In the genomic region with DNA sequence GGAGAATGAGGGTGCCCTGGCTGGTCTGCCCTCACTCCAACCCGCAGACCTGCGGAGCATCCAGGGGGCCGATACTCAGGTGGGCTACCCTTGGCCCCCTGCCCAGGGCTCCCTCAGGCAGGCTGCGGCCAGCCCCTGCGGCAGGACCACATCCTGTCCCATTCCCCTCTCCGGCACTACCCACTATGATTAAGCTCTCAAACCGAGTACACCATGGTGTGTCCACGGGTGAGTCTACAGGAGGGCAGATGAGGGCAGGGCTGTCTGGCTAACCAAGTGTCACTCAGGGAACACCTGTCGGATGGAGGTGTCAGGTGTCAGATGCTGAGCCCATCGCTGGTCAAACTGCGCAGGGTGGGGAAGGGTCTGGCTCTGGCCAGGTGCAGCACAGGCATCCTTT, we compare ENCODE assay signal across 23 cellular contexts. TPM values are rescaled to one million over a fixed set of nuclear protein-coding genes. Genes with fewer than 3 reads are reported as not detected.
A peak's percentile ranks its signal among the peaks of the same experiment; 100 is the strongest.
DNase-seq lines count a peak whose midpoint lies in the region; ATAC-seq, FAIRE-seq and TF ChIP-seq lines count a peak whose summit lies in the region.
"Had no signal": no experiment of that assay in that cellular context is flagged by ENCODE, and none has a peak within 500 bp of the region (broad histone marks: within the 10 kb centered on the region; RNA-seq: fewer than 3 reads in every experiment).

No MANE protein-coding gene starts in this region.

- TF ChIP-seq CTCF in prostate gland (IDR thresholded peaks at IDR 0.05): no peak
- no peak for TF ChIP-seq CTCF in kidney (IDR thresholded peaks at IDR 0.05; ENCODE audit: borderline replicate concordance, extremely low read depth, insufficient read depth)
- TF ChIP-seq CTCF in Peyer's patch (IDR thresholded peaks at IDR 0.05): no peak

- DNase-seq in activated CD4-positive, alpha-beta memory T cell treated with anti-CD3 and anti-CD28 coated beads for 36 hours: no peak
- DNase-seq in activated CD4-positive, alpha-beta memory T cell treated with anti-CD3 and anti-CD28 coated beads, Interleukin-2, amount 10 ng/mL, durations not matched to agents 7 days and 5 days: no peak
- peak; percentile 51 for DNase-seq in NCI-H146 treated with DMSO at 0.1 percent for 48 hours (lab: John Stamatoyannopoulos, UW; ENCODE audit: unreplicated experiment)
- DNase-seq in activated naive CD8-positive, alpha-beta T cell treated with anti-CD3 and anti-CD28 coated beads, Interleukin-2, amount 50 U/mL, for 24 hours: no peak
- DNase-seq in prostate gland (ENCODE audit: low spot score): no peak
- no peak for DNase-seq in kidney
- no peak for DNase-seq in Peyer's patch
- no peak for DNase-seq in dermis blood vessel endothelial cell
- DNase-seq: activated CD4-positive, CD25-positive, alpha-beta regulatory T cell; activated T-cell treated with anti-CD3 and anti-CD28 coated beads, Interleukin-2, amount 50 U/mL, for 72 hours; colonic mucosa; endodermal cell; glutamatergic neuron; GOT3; NCI-H1048; NCI-H2171; NCI-H526 treated with DMSO at 0.1 percent for 48 hours; stimulated activated CD4-positive, alpha-beta T cell treated with anti-CD3 and anti-CD28 coated beads, Interleukin-4, amount 100 ng/mL, for 4 hours; transverse colon had no signal

- H3K4me1 ChIP-seq in prostate gland (replicated peaks): peaks cover 43% of the 10 kb centered on the region
- peaks cover 0 to 4% of the 10 kb centered on the region in 2 donors for H3K4me1 ChIP-seq in kidney (ENCODE audit: control insufficient read depth in 1 of 2, insufficient read depth in 1 of 2, low read depth in 1 of 2, low read length in 2 of 2)
- H3K4me1 ChIP-seq in Peyer's patch: peaks cover 0 to 18% (median 2%) of the 10 kb centered on the region in 4 donors
- H3K4me1 ChIP-seq: colonic mucosa had no signal

- no peak overlapping the region for H3K4me3 ChIP-seq in prostate gland
- no peak overlapping the region for H3K4me3 ChIP-seq in kidney (ENCODE audit: low read length in 2 of 2)
- H3K4me3 ChIP-seq in Peyer's patch: no peak overlapping the region
- H3K4me3 ChIP-seq: colonic mucosa, right atrium auricular region, transverse colon had no signal

- CTCF ChIA-PET in activated CD4-positive, alpha-beta memory T cell treated with anti-CD3 and anti-CD28 coated beads for 36 hours (lab: Charles Lee): no interaction called here
- CTCF ChIA-PET in activated CD4-positive, alpha-beta memory T cell treated with anti-CD3 and anti-CD28 coated beads, Interleukin-2, amount 10 ng/mL, durations not matched to agents 7 days and 5 days (lab: Charles Lee): interaction anchor here (1.4 kb wide), 1 partner anchor 15 kb away, joined by 4 read pairs; no protein-coding TSS in a partner anchor

- no peak for FAIRE-seq in kidney (lab: Jason Lieb, UNC)
- FAIRE-seq: G401.6, GM18507 had no signal

- WGBS in prostate gland: 63% methylated on average over 11 of the region's 11 CpGs

- H3K4me1 Mint-ChIP-seq in activated CD4-positive, alpha-beta memory T cell treated with anti-CD3 and anti-CD28 coated beads for 36 hours (ENCODE audit: low read depth): peaks cover 26% of the 10 kb centered on the region
- peaks cover 20% of the 10 kb centered on the region for H3K4me1 Mint-ChIP-seq in activated CD4-positive, alpha-beta memory T cell treated with anti-CD3 and anti-CD28 coated beads, Interleukin-2, amount 10 ng/mL, durations not matched to agents 7 days and 5 days
- peaks cover 35% of the 10 kb centered on the region for H3K4me1 Mint-ChIP-seq in activated naive CD8-positive, alpha-beta T cell treated with anti-CD3 and anti-CD28 coated beads, Interleukin-2, amount 50 U/mL, for 24 hours

- no peak overlapping the region for H3K9ac ChIP-seq in kidney (ENCODE audit: low read length in 2 of 2)

- TF ChIP-seq POLR2A in prostate gland (IDR thresholded peaks at IDR 0.05) (no peak), Peyer's patch (IDR thresholded peaks at IDR 0.05) (no peak)

- peak overlapping the region; percentile 58 for H3K27ac Mint-ChIP-seq in activated CD4-positive, alpha-beta memory T cell treated with anti-CD3 and anti-CD28 coated beads for 36 hours
- no peak overlapping the region for H3K27ac Mint-ChIP-seq in activated CD4-positive, alpha-beta memory T cell treated with anti-CD3 and anti-CD28 coated beads, Interleukin-2, amount 10 ng/mL, durations not matched to agents 7 days and 5 days
- H3K27ac Mint-ChIP-seq in activated naive CD8-positive, alpha-beta T cell treated with anti-CD3 and anti-CD28 coated beads, Interleukin-2, amount 50 U/mL, for 24 hours: peak overlapping the region; percentile 44
- H3K27ac Mint-ChIP-seq: activated T-cell treated with anti-CD3 and anti-CD28 coated beads, Interleukin-2, amount 50 U/mL, for 72 hours; endodermal cell had no signal

- intact Hi-C loops in activated CD4-positive, alpha-beta memory T cell treated with anti-CD3 and anti-CD28 coated beads for 36 hours (cut with micrococcal nuclease): no loop called here
- intact Hi-C loops in prostate gland (cut with DNase I): no loop called here
- intact Hi-C loops in kidney (cut with DNase I): no loop called here

- no peaks in the 10 kb centered on the region for H3K27me3 Mint-ChIP-seq in activated CD4-positive, alpha-beta memory T cell treated with anti-CD3 and anti-CD28 coated beads for 36 hours
- H3K27me3 Mint-ChIP-seq in activated CD4-positive, alpha-beta memory T cell treated with anti-CD3 and anti-CD28 coated beads, Interleukin-2, amount 10 ng/mL, durations not matched to agents 7 days and 5 days: no peaks in the 10 kb centered on the region
- H3K27me3 Mint-ChIP-seq in activated naive CD8-positive, alpha-beta T cell treated with anti-CD3 and anti-CD28 coated beads, Interleukin-2, amount 50 U/mL, for 24 hours: no peaks in the 10 kb centered on the region
- H3K27me3 Mint-ChIP-seq: brain had no signal

- no peak overlapping the region for H3K4me3 Mint-ChIP-seq in activated CD4-positive, alpha-beta memory T cell treated with anti-CD3 and anti-CD28 coated beads for 36 hours
- H3K4me3 Mint-ChIP-seq in activated CD4-positive, alpha-beta memory T cell treated with anti-CD3 and anti-CD28 coated beads, Interleukin-2, amount 10 ng/mL, durations not matched to agents 7 days and 5 days: no peak overlapping the region
- no peak overlapping the region for H3K4me3 Mint-ChIP-seq in activated naive CD8-positive, alpha-beta T cell treated with anti-CD3 and anti-CD28 coated beads, Interleukin-2, amount 50 U/mL, for 24 hours
- H3K4me3 Mint-ChIP-seq: activated T-cell treated with anti-CD3 and anti-CD28 coated beads, Interleukin-2, amount 50 U/mL, for 72 hours; brain; endodermal cell had no signal

- H3K9me3 ChIP-seq in prostate gland: no peaks in the 10 kb centered on the region
- no peaks in the 10 kb centered on the region for H3K9me3 ChIP-seq in kidney (ENCODE audit: control insufficient read depth in 1 of 2, low read length in 2 of 2)
- no peaks in the 10 kb centered on the region for H3K9me3 ChIP-seq in Peyer's patch
- H3K9me3 ChIP-seq: colonic mucosa, right atrium auricular region, transverse colon had no signal

- no peaks in the 10 kb centered on the region for H3K36me3 ChIP-seq in prostate gland
- H3K36me3 ChIP-seq in kidney (ENCODE audit: control insufficient read depth in 1 of 2, insufficient read depth in 2 of 2, low read length in 2 of 2): peaks cover 12 to 14% of the 10 kb centered on the region in 2 donors
- H3K36me3 ChIP-seq in Peyer's patch: peaks cover 0 to 43% (median 0%) of the 10 kb centered on the region in 3 donors

- no peak for ATAC-seq in activated naive CD8-positive, alpha-beta T cell treated with anti-CD3 and anti-CD28 coated beads, Interleukin-2, amount 50 U/mL, for 24 hours

- H3K36me3 Mint-ChIP-seq in activated CD4-positive, alpha-beta memory T cell treated with anti-CD3 and anti-CD28 coated beads for 36 hours: peaks cover 19% of the 10 kb centered on the region
- peaks cover 35% of the 10 kb centered on the region for H3K36me3 Mint-ChIP-seq in activated CD4-positive, alpha-beta memory T cell treated with anti-CD3 and anti-CD28 coated beads, Interleukin-2, amount 10 ng/mL, durations not matched to agents 7 days and 5 days (ENCODE audit: low read depth)
- peaks cover 26% of the 10 kb centered on the region for H3K36me3 Mint-ChIP-seq in activated naive CD8-positive, alpha-beta T cell treated with anti-CD3 and anti-CD28 coated beads, Interleukin-2, amount 50 U/mL, for 24 hours (ENCODE audit: low read depth)

- peak overlapping the region; percentile 70 to 72 for H3K27ac ChIP-seq in prostate gland
- H3K27ac ChIP-seq in kidney (ENCODE audit: low read depth in 2 of 2, low read length in 2 of 2): no peak overlapping the region
- H3K27ac ChIP-seq in Peyer's patch: no peak overlapping the region
- H3K27ac ChIP-seq: colonic mucosa, right atrium auricular region, transverse colon had no signal

- H3K27me3 ChIP-seq in prostate gland (replicated peaks; ENCODE audit: insufficient read depth) (no peaks in the 10 kb centered on the region), Peyer's patch (no peaks in the 10 kb centered on the region)
- H3K27me3 ChIP-seq: colonic mucosa, right atrium auricular region, transverse colon had no signal

- POLR2A ChIA-PET in activated CD4-positive, alpha-beta memory T cell treated with anti-CD3 and anti-CD28 coated beads for 36 hours (lab: Charles Lee): no interaction called here
- POLR2A ChIA-PET in activated CD4-positive, alpha-beta memory T cell treated with anti-CD3 and anti-CD28 coated beads, Interleukin-2, amount 10 ng/mL, durations not matched to agents 7 days and 5 days (lab: Charles Lee): no interaction called here

- no peaks in the 10 kb centered on the region for H3K9me3 Mint-ChIP-seq in activated CD4-positive, alpha-beta memory T cell treated with anti-CD3 and anti-CD28 coated beads for 36 hours
- H3K9me3 Mint-ChIP-seq in activated CD4-positive, alpha-beta memory T cell treated with anti-CD3 and anti-CD28 coated beads, Interleukin-2, amount 10 ng/mL, durations not matched to agents 7 days and 5 days: no peaks in the 10 kb centered on the region
- H3K9me3 Mint-ChIP-seq in activated naive CD8-positive, alpha-beta T cell treated with anti-CD3 and anti-CD28 coated beads, Interleukin-2, amount 50 U/mL, for 24 hours: no peaks in the 10 kb centered on the region
- H3K9me3 Mint-ChIP-seq: activated T-cell treated with anti-CD3 and anti-CD28 coated beads, Interleukin-2, amount 50 U/mL, for 72 hours; brain; endodermal cell had no signal

RNA-seq across cellular contexts. Expression of gene SLC66A1, which starts 47.2 kb away (rescaled TPM):
- 1 to 10 TPM; 6.8 to 7.9 TPM for total RNA-seq in activated CD4-positive, alpha-beta memory T cell treated with anti-CD3 and anti-CD28 coated beads for 36 hours
- 1 to 10 TPM; 6.7 to 6.8 TPM for total RNA-seq in activated CD4-positive, alpha-beta memory T cell treated with anti-CD3 and anti-CD28 coated beads, Interleukin-2, amount 10 ng/mL, durations not matched to agents 7 days and 5 days
- total RNA-seq in prostate gland (10 to 100 TPM; 24.4 to 49.6 TPM), kidney (12.2 TPM), Peyer's patch (10 to 100 TPM; 19.0 to 76.8 (median 45.0) TPM), dermis blood vessel endothelial cell (16.0 and 17.7 TPM in 2 replicates)
- polyA plus RNA-seq in kidney (ENCODE audit: insufficient read depth, low read depth, low replicate concordance): 14.7 TPM

RNA-seq across cellular contexts. Expression of gene AKR7A2, which starts 47.4 kb away (rescaled TPM):
- 10 to 100 TPM; 45.5 to 49.4 TPM for total RNA-seq in activated CD4-positive, alpha-beta memory T cell treated with anti-CD3 and anti-CD28 coated beads for 36 hours
- 10 to 100 TPM; 43.0 to 43.9 TPM for total RNA-seq in activated CD4-positive, alpha-beta memory T cell treated with anti-CD3 and anti-CD28 coated beads, Interleukin-2, amount 10 ng/mL, durations not matched to agents 7 days and 5 days
- total RNA-seq in prostate gland: 100 to 1,000 TPM; 153 to 172 TPM
- 53.1 TPM for total RNA-seq in kidney
- 139 TPM for polyA plus RNA-seq in kidney (ENCODE audit: insufficient read depth, low read depth, low replicate concordance)
- 100 to 1,000 TPM in 3 of 4 donors, 10 to 100 TPM in 1; 56.1 to 168 (median 137) TPM for total RNA-seq in Peyer's patch
- 64.5 and 72.9 TPM in 2 replicates for total RNA-seq in dermis blood vessel endothelial cell

Comparison
In these comparisons a context has a peak if more than half of its experiments do, and no peak if none do; other contexts are left out.
1. H3K27ac ChIP-seq: peak in prostate gland (2 of 2); none in kidney (0 of 2) and Peyer's patch (0 of 4).